Comparison of ENCODE assay signal across 1 cellular context in genomic region chr14:68214431-68214830, GRCh38.
TF ChIP-seq lines count a peak whose summit lies in the region.

No MANE protein-coding gene starts in this region.

TF ChIP-seq in SK-N-SH, 30 proteins besides CTCF, POLR2A, EP300 and RAD21 (continued from another document):
- TF ChIP-seq RCOR1 (IDR thresholded peaks at IDR 0.05; ENCODE audit: low read length) (no peak), MAX (IDR thresholded peaks at IDR 0.05; ENCODE audit: low read depth) (no peak)
